Comparison of ENCODE assay signal across 21 cellular contexts in genomic region chr5:180639743-180640300, GRCh38. TPM values are rescaled to one million over a fixed set of nuclear protein-coding genes. Genes with fewer than 3 reads are reported as not detected.
A peak's percentile ranks its signal among the peaks of the same experiment; 100 is the strongest.
DNase-seq lines count a peak whose midpoint lies in the region; ATAC-seq and TF ChIP-seq lines count a peak whose summit lies in the region.
"Had no signal": no experiment of that assay in that cellular context is flagged by ENCODE, and none has a peak within 500 bp of the region (broad histone marks: within the 10 kb centered on the region; RNA-seq: fewer than 3 reads in every experiment).

No MANE protein-coding gene starts in this region.

- H3K4me1 ChIP-seq in right atrium auricular region (peaks cover 0 to 6% of the 10 kb centered on the region in 2 donors), endodermal cell (ENCODE audit: control insufficient read depth, insufficient read depth, low read length) (no peaks in the 10 kb centered on the region), lower lobe of right lung (no peaks in the 10 kb centered on the region), uterus (no peaks in the 10 kb centered on the region)
- H3K4me1 ChIP-seq: body of pancreas, gastrocnemius medialis had no signal

- H3K36me3 ChIP-seq in right atrium auricular region (no peaks in the 10 kb centered on the region), endodermal cell (ENCODE audit: control insufficient read depth, insufficient read depth, low read length) (no peaks in the 10 kb centered on the region), lower lobe of right lung (no peaks in the 10 kb centered on the region), uterus (no peaks in the 10 kb centered on the region)
- H3K36me3 ChIP-seq: gastrocnemius medialis had no signal

- H3K27ac ChIP-seq in right atrium auricular region (no peak overlapping the region), endodermal cell (ENCODE audit: low read depth, low read length) (no peak overlapping the region), lower lobe of right lung (peak overlapping the region; percentile 27), uterus (no peak overlapping the region)
- H3K27ac ChIP-seq: body of pancreas, gastrocnemius medialis, GM23248, SK-N-MC had no signal

- H3K9me3 ChIP-seq in right atrium auricular region = no peaks in the 10 kb centered on the region
- no peaks in the 10 kb centered on the region for H3K9me3 ChIP-seq in endodermal cell (ENCODE audit: control insufficient read depth, low read length)
- H3K9me3 ChIP-seq in lower lobe of right lung = no peaks in the 10 kb centered on the region
- no peaks in the 10 kb centered on the region for H3K9me3 ChIP-seq in uterus
- H3K9me3 ChIP-seq: body of pancreas, gastrocnemius medialis had no signal

- TF ChIP-seq CTCF in right atrium auricular region (IDR thresholded peaks at IDR 0.05) (no peak), endodermal cell (conservative IDR thresholded peaks at IDR 0.05) (no peak), lower lobe of right lung (IDR thresholded peaks at IDR 0.05) (no peak), uterus (IDR thresholded peaks at IDR 0.05) (no peak)

- H3K27me3 ChIP-seq in right atrium auricular region (no peaks in the 10 kb centered on the region), endodermal cell (ENCODE audit: control insufficient read depth, insufficient read depth, low read length, poor library complexity, severe bottlenecking) (no peaks in the 10 kb centered on the region), lower lobe of right lung (ENCODE audit: low read depth) (no peaks in the 10 kb centered on the region), uterus (no peaks in the 10 kb centered on the region)
- H3K27me3 ChIP-seq: body of pancreas had no signal

- intact Hi-C loops in Right ventricle myocardium superior (cut with DNase I) = no loop called here
- intact Hi-C loops in lower lobe of right lung (cut with DNase I) = no loop called here
- intact Hi-C loops in uterus (cut with DNase I; ENCODE audit: low total_unique reads) = no loop called here

- ATAC-seq in Right ventricle myocardium superior (ENCODE audit: poor library complexity) = no peak
- ATAC-seq in lower lobe of right lung = peak; percentile 43 to 52
- no peak for ATAC-seq in HG02759 (IDR thresholded peaks at IDR 0.05; ENCODE audit: unreplicated experiment)
- ATAC-seq: activated CD4-positive, alpha-beta T cell treated with anti-CD3 and anti-CD28 coated beads for 36 hours; body of pancreas; gastrocnemius medialis had no signal

- no peaks in the 10 kb centered on the region for H3K4me1 Mint-ChIP-seq in endodermal cell
- H3K4me1 Mint-ChIP-seq: activated CD4-positive, alpha-beta T cell treated with anti-CD3 and anti-CD28 coated beads for 36 hours; activated naive CD4-positive, alpha-beta T cell treated with anti-CD3 and anti-CD28 coated beads, Interleukin-2, amount 50 U/mL, for 24 hours had no signal

- no peak overlapping the region for H3K27ac Mint-ChIP-seq in endodermal cell
- H3K27ac Mint-ChIP-seq: activated CD4-positive, alpha-beta T cell treated with anti-CD3 and anti-CD28 coated beads for 36 hours; activated naive CD4-positive, alpha-beta T cell treated with anti-CD3 and anti-CD28 coated beads, Interleukin-2, amount 50 U/mL, for 24 hours; CD4-positive, alpha-beta T cell; naive B cell; progenitor cell of endocrine pancreas had no signal

- H3K9me3 Mint-ChIP-seq in endodermal cell = no peaks in the 10 kb centered on the region
- H3K9me3 Mint-ChIP-seq: activated naive CD4-positive, alpha-beta T cell treated with anti-CD3 and anti-CD28 coated beads, Interleukin-2, amount 50 U/mL, for 24 hours; CD4-positive, alpha-beta T cell; naive B cell had no signal

- peak; percentile 41 for DNase-seq in Right ventricle myocardium superior
- DNase-seq in right atrium auricular region (ENCODE audit: low spot score) = no peak
- DNase-seq in endodermal cell = peak; percentile 44
- DNase-seq in lower lobe of right lung = no peak
- peak; percentile 15 to 29 for DNase-seq in uterus
- no peak for DNase-seq in activated CD4-positive, alpha-beta T cell treated with anti-CD3 and anti-CD28 coated beads, Interleukin-2, amount 50 U/mL, for 1 hour
- no peak for DNase-seq in activated CD4-positive, alpha-beta T cell treated with anti-CD3 and anti-CD28 coated beads for 4 hours
- DNase-seq: activated CD4-positive, alpha-beta T cell treated with anti-CD3 and anti-CD28 coated beads for 36 hours; body of pancreas; cortex of kidney; DMS79; gastrocnemius medialis; GM23248; naive B cell; NCI-H1417; NCI-H774 had no signal

- H3K4me3 Mint-ChIP-seq in endodermal cell = no peak overlapping the region
- H3K4me3 Mint-ChIP-seq: activated CD4-positive, alpha-beta T cell treated with anti-CD3 and anti-CD28 coated beads for 36 hours; activated naive CD4-positive, alpha-beta T cell treated with anti-CD3 and anti-CD28 coated beads, Interleukin-2, amount 50 U/mL, for 24 hours; CD4-positive, alpha-beta T cell; naive B cell had no signal

- no peaks in the 10 kb centered on the region for H3K36me3 Mint-ChIP-seq in endodermal cell (ENCODE audit: low read depth)
- H3K36me3 Mint-ChIP-seq: activated naive CD4-positive, alpha-beta T cell treated with anti-CD3 and anti-CD28 coated beads, Interleukin-2, amount 50 U/mL, for 24 hours; naive B cell had no signal

- H3K27me3 Mint-ChIP-seq in endodermal cell (ENCODE audit: insufficient read depth) = peaks cover 26% of the 10 kb centered on the region
- H3K27me3 Mint-ChIP-seq: activated naive CD4-positive, alpha-beta T cell treated with anti-CD3 and anti-CD28 coated beads, Interleukin-2, amount 50 U/mL, for 24 hours had no signal

- no peak for TF ChIP-seq POLR2A in uterus (IDR thresholded peaks at IDR 0.05)

- H3K4me3 ChIP-seq in right atrium auricular region = no peak overlapping the region
- H3K4me3 ChIP-seq in endodermal cell (ENCODE audit: low read length) = no peak overlapping the region
- H3K4me3 ChIP-seq in lower lobe of right lung = no peak overlapping the region
- no peak overlapping the region for H3K4me3 ChIP-seq in uterus
- H3K4me3 ChIP-seq: body of pancreas, gastrocnemius medialis, GM23248, SK-N-MC had no signal

- WGBS in endodermal cell (ENCODE audit: insufficient coverage in 1 of 2, insufficient read length in 1 of 2), 2 experiments = 82 to 87% methylated on average over 12 to 21 of the region's 21 CpGs

- H3K9ac ChIP-seq in endodermal cell (ENCODE audit: extremely low read depth, low read length, poor library complexity, severe bottlenecking) = no peak overlapping the region
- H3K9ac ChIP-seq: GM23248 had no signal

RNA-seq across cellular contexts. Expression of gene FLT4, which starts 9.6 kb away (rescaled TPM):
- total RNA-seq in Right ventricle myocardium superior (5.6 TPM), right atrium auricular region (1 to 10 TPM; 2.0 to 4.2 TPM), endodermal cell (1 to 10 TPM; 6.9 to 7.9 TPM), lower lobe of right lung (24.8 TPM), uterus (10 to 100 TPM; 22.5 to 35.5 (median 25.1) TPM)
- 5.0 TPM for polyA plus RNA-seq in endodermal cell (2013, experiment 1 of 2)
- polyA plus RNA-seq in endodermal cell (2013, experiment 2 of 2) = 5.1 TPM
- total RNA-seq: GM23248 had no signal
- polyA plus RNA-seq: GM23248 had no signal

RNA-seq across cellular contexts. Expression of gene SCGB3A1, which starts 48.5 kb away (rescaled TPM):
- total RNA-seq in Right ventricle myocardium superior (not detected), right atrium auricular region (not detected), endodermal cell (under 1 TPM in 1 of 2 donors, not detected in 1; 0.57 TPM), lower lobe of right lung (1,318 TPM), uterus (under 1 TPM in 1 of 4 donors, not detected in 3; 0.98 TPM)
- polyA plus RNA-seq in endodermal cell (2013, experiment 1 of 2) = not detected
- not detected for polyA plus RNA-seq in endodermal cell (2013, experiment 2 of 2)
- total RNA-seq: activated CD4-positive, alpha-beta T cell treated with anti-CD3 and anti-CD28 coated beads for 36 hours; body of pancreas; CD4-positive, alpha-beta T cell; gastrocnemius medialis; GM23248; progenitor cell of endocrine pancreas had no signal
- polyA plus RNA-seq: GM23248 had no signal

Comparison
In these comparisons a context has a peak if more than half of its experiments do, and no peak if none do; other contexts are left out.
1. DNase-seq: peak in Right ventricle myocardium superior (single experiment), endodermal cell (single experiment) and uterus (2 of 2); none in right atrium auricular region (single experiment), lower lobe of right lung (single experiment), activated CD4-positive, alpha-beta T cell treated with anti-CD3 and anti-CD28 coated beads, Interleukin-2, amount 50 U/mL, for 1 hour (single experiment) and activated CD4-positive, alpha-beta T cell treated with anti-CD3 and anti-CD28 coated beads for 4 hours (0 of 2).
2. ATAC-seq: peak in lower lobe of right lung (2 of 2); none in Right ventricle myocardium superior (single experiment) and HG02759 (single experiment).
3. RNA of gene SCGB3A1, which starts 48.5 kb away (total RNA-seq): 1,318 TPM in lower lobe of right lung (single experiment); 0.98 TPM in uterus, 0.57 TPM in endodermal cell, not detected in Right ventricle myocardium superior (single experiment) and not detected in right atrium auricular region; every median in the first group is over 100 times any median in the second.